In genomic region chr5:144467795-144468194, GRCh38 we compare ENCODE assay signal across 8 cellular contexts.
DNase-seq lines count a peak whose midpoint lies in the region; ATAC-seq, FAIRE-seq and TF ChIP-seq lines count a peak whose summit lies in the region.

No MANE protein-coding gene starts in this region.

- H3K27ac ChIP-seq in astrocyte (ENCODE audit: low read depth, low read length) (no peak overlapping the region), liver (ENCODE audit: low read depth in 1 of 2, low read length in 2 of 2) (no peak overlapping the region)

- TF ChIP-seq RAD21 in liver (IDR thresholded peaks at IDR 0.05): peak; percentile 74 to 79

- H3K4me3 Mint-ChIP-seq in astrocyte (ENCODE audit: unreplicated experiment): no peak overlapping the region
- no peak overlapping the region for H3K4me3 Mint-ChIP-seq in activated CD4-positive, alpha-beta T cell treated with anti-CD3 and anti-CD28 coated beads, Interleukin-2, amount 10 ng/mL, durations not matched to agents 7 days and 5 days

- no peaks in the 10 kb centered on the region for H3K27me3 ChIP-seq in astrocyte (ENCODE audit: insufficient read depth, low read length)
- H3K27me3 ChIP-seq in liver (ENCODE audit: control insufficient read depth in 4 of 4, insufficient read depth in 4 of 4, low read length in 3 of 4): no peaks in the 10 kb centered on the region

- peak overlapping the region; percentile 99 for H3K27ac Mint-ChIP-seq in astrocyte (ENCODE audit: unreplicated experiment)
- H3K27ac Mint-ChIP-seq in activated CD4-positive, alpha-beta T cell treated with anti-CD3 and anti-CD28 coated beads, Interleukin-2, amount 10 ng/mL, durations not matched to agents 7 days and 5 days: no peak overlapping the region

- peak overlapping the region; percentile 16 for H2AFZ ChIP-seq in astrocyte (ENCODE audit: low read depth, low read length)

- no peak for ATAC-seq in HG02852 (IDR thresholded peaks at IDR 0.05; ENCODE audit: unreplicated experiment)
- no peak for ATAC-seq in GM18868 (IDR thresholded peaks at IDR 0.05; ENCODE audit: unreplicated experiment)

- H3K4me1 ChIP-seq in astrocyte (ENCODE audit: insufficient read depth, low read length) (peaks cover 8% of the 10 kb centered on the region), liver (ENCODE audit: control insufficient read depth in 4 of 4, insufficient read depth in 4 of 4, low read length in 3 of 4) (no peaks in the 10 kb centered on the region)

- DNase-seq in EH (ENCODE audit: low read depth): peak; percentile 69
- peak; percentile 28 for DNase-seq in NCI-H1105 (lab: John Stamatoyannopoulos, UW)
- DNase-seq in astrocyte (ENCODE audit: low read depth): peak; percentile 47
- no peak for DNase-seq in activated CD4-positive, alpha-beta T cell treated with anti-CD3 and anti-CD28 coated beads, Interleukin-2, amount 10 ng/mL, durations not matched to agents 7 days and 5 days
- no peak for DNase-seq in OCI-M2 (lab: John Stamatoyannopoulos, UW; ENCODE audit: unreplicated experiment)

- WGBS in liver: 21% methylated on average over 2 of the region's 2 CpGs

- H3K36me3 ChIP-seq in astrocyte (ENCODE audit: insufficient read depth, low read length) (no peaks in the 10 kb centered on the region), liver (ENCODE audit: control insufficient read depth in 4 of 4, insufficient read depth in 3 of 4, low read depth in 1 of 4, low read length in 3 of 4) (no peaks in the 10 kb centered on the region)

- no peaks in the 10 kb centered on the region for H3K9me3 Mint-ChIP-seq in astrocyte (ENCODE audit: unreplicated experiment)
- H3K9me3 Mint-ChIP-seq in activated CD4-positive, alpha-beta T cell treated with anti-CD3 and anti-CD28 coated beads, Interleukin-2, amount 10 ng/mL, durations not matched to agents 7 days and 5 days: no peaks in the 10 kb centered on the region

- H3K4me2 ChIP-seq in astrocyte (ENCODE audit: low read length): no peak overlapping the region

- H3K9ac ChIP-seq in astrocyte (ENCODE audit: low read length) (no peak overlapping the region), liver (ENCODE audit: low read depth in 1 of 2, low read length in 2 of 2) (no peak overlapping the region)

- TF ChIP-seq CTCF in astrocyte (IDR thresholded peaks at IDR 0.05; ENCODE audit: insufficient read depth, low read depth, low read length) (peak; percentile 52), liver (IDR thresholded peaks at IDR 0.05; ENCODE audit: low read depth, low read length, missing input control) (peak; percentile 40)

- peaks cover 27% of the 10 kb centered on the region for H3K4me1 Mint-ChIP-seq in astrocyte (ENCODE audit: low read depth, unreplicated experiment)
- H3K4me1 Mint-ChIP-seq in activated CD4-positive, alpha-beta T cell treated with anti-CD3 and anti-CD28 coated beads, Interleukin-2, amount 10 ng/mL, durations not matched to agents 7 days and 5 days: no peaks in the 10 kb centered on the region

- no peaks in the 10 kb centered on the region for H4K20me1 ChIP-seq in astrocyte (ENCODE audit: insufficient read depth, low read length)

- H3K4me3 ChIP-seq in astrocyte (ENCODE audit: insufficient read depth, low read depth, low read length) (no peak overlapping the region), liver (ENCODE audit: low read depth in 1 of 3, low read length in 3 of 3) (no peak overlapping the region)

- FAIRE-seq in astrocyte (lab: Jason Lieb, UNC): no peak

- CTCF ChIA-PET in activated CD4-positive, alpha-beta T cell treated with anti-CD3 and anti-CD28 coated beads, Interleukin-2, amount 10 ng/mL, durations not matched to agents 7 days and 5 days (lab: Charles Lee): no interaction called here

- H3K27me3 Mint-ChIP-seq in astrocyte (ENCODE audit: low read depth, unreplicated experiment): no peaks in the 10 kb centered on the region
- H3K27me3 Mint-ChIP-seq in activated CD4-positive, alpha-beta T cell treated with anti-CD3 and anti-CD28 coated beads, Interleukin-2, amount 10 ng/mL, durations not matched to agents 7 days and 5 days: no peaks in the 10 kb centered on the region

- H3K79me2 ChIP-seq in astrocyte (ENCODE audit: insufficient read depth, low read length): no peaks in the 10 kb centered on the region

- no peaks in the 10 kb centered on the region for H3K36me3 Mint-ChIP-seq in astrocyte (ENCODE audit: low read depth, unreplicated experiment)
- H3K36me3 Mint-ChIP-seq in activated CD4-positive, alpha-beta T cell treated with anti-CD3 and anti-CD28 coated beads, Interleukin-2, amount 10 ng/mL, durations not matched to agents 7 days and 5 days (ENCODE audit: low read depth): no peaks in the 10 kb centered on the region

- H3K9me3 ChIP-seq in astrocyte (ENCODE audit: insufficient read depth, low read depth, low read length) (no peaks in the 10 kb centered on the region), liver (ENCODE audit: control insufficient read depth in 4 of 4, low read length in 3 of 4) (no peaks in the 10 kb centered on the region)

- POLR2A ChIA-PET in activated CD4-positive, alpha-beta T cell treated with anti-CD3 and anti-CD28 coated beads, Interleukin-2, amount 10 ng/mL, durations not matched to agents 7 days and 5 days (lab: Charles Lee): no interaction called here

TF ChIP-seq in liver, 16 proteins besides CTCF, POLR2A, EP300 and RAD21:
- no peak for TF ChIP-seq ATF3 (IDR thresholded peaks at IDR 0.05)
- TF ChIP-seq HNF4A (conservative IDR thresholded peaks at IDR 0.05): peak in 1 of 2 donors; percentile 7
- TF ChIP-seq FOXA1 (IDR thresholded peaks at IDR 0.05): no peak
- TF ChIP-seq HNF4G (IDR thresholded peaks at IDR 0.05): no peak
- no peak for TF ChIP-seq RXRA (IDR thresholded peaks at IDR 0.05)
- no peak for TF ChIP-seq JUND (IDR thresholded peaks at IDR 0.05)

Comparison
In these comparisons a context has a peak if more than half of its experiments do, and no peak if none do; other contexts are left out.
1. DNase-seq: peak in EH (single experiment), NCI-H1105 (single experiment) and astrocyte (single experiment); none in activated CD4-positive, alpha-beta T cell treated with anti-CD3 and anti-CD28 coated beads, Interleukin-2, amount 10 ng/mL, durations not matched to agents 7 days and 5 days (single experiment) and OCI-M2 (single experiment).